In genomic region chr14:101875041-101875725, GRCh38 we compare ENCODE assay signal across 11 cellular contexts.
DNase-seq lines count a peak whose midpoint lies in the region; ATAC-seq and TF ChIP-seq lines count a peak whose summit lies in the region.
"Had no signal": no experiment of that assay in that cellular context is flagged by ENCODE, and none has a peak within 500 bp of the region (broad histone marks: within the 10 kb centered on the region; RNA-seq: fewer than 3 reads in every experiment).

No MANE protein-coding gene starts in this region.

- peaks cover 87 to 97% (median 96%) of the 10 kb centered on the region in 3 donors for H3K4me1 Mint-ChIP-seq in CD8-positive, alpha-beta memory T cell
- H3K4me1 Mint-ChIP-seq in activated naive CD8-positive, alpha-beta T cell treated with anti-CD3 and anti-CD28 coated beads, Interleukin-2, amount 10 ng/mL, durations not matched to agents 7 days and 5 days: peaks cover 34% of the 10 kb centered on the region

- peak overlapping the region; percentile 35 for H3K4me3 ChIP-seq in CD8-positive, alpha-beta memory T cell (ENCODE audit: low read length)
- H3K4me3 ChIP-seq in KMS-11 (IDR thresholded peaks at IDR 0.05; ENCODE audit: insufficient read depth, low read depth, low read length): no peak overlapping the region
- H3K4me3 ChIP-seq in psoas muscle: no peak overlapping the region
- H3K4me3 ChIP-seq in coronary artery: no peak overlapping the region
- H3K4me3 ChIP-seq: neural progenitor cell had no signal

- no peaks in the 10 kb centered on the region for H3K9me3 ChIP-seq in CD8-positive, alpha-beta memory T cell (ENCODE audit: low read length)
- H3K9me3 ChIP-seq in psoas muscle: no peaks in the 10 kb centered on the region

- peak overlapping the region; percentile 18 to 79 (median 64) for H3K4me3 Mint-ChIP-seq in CD8-positive, alpha-beta memory T cell
- peak overlapping the region; percentile 48 for H3K4me3 Mint-ChIP-seq in activated naive CD8-positive, alpha-beta T cell treated with anti-CD3 and anti-CD28 coated beads, Interleukin-2, amount 10 ng/mL, durations not matched to agents 7 days and 5 days
- H3K4me3 Mint-ChIP-seq: neural progenitor cell had no signal

- POLR2A ChIA-PET in CD8-positive, alpha-beta memory T cell (lab: Charles Lee): interaction anchor here (0.8 to 1.0 kb wide), 2 partner anchors 12 to 108 kb away, joined by 3 read pairs; no protein-coding TSS in a partner anchor
- POLR2A ChIA-PET in activated naive CD8-positive, alpha-beta T cell treated with anti-CD3 and anti-CD28 coated beads, Interleukin-2, amount 10 ng/mL, durations not matched to agents 7 days and 5 days (lab: Charles Lee): interaction anchor here (0.8 to 1.0 kb wide), 4 partner anchors 11 to 65 kb away, joined by 3 read pairs; no protein-coding TSS in a partner anchor

- H3K4me2 ChIP-seq in KMS-11: peak overlapping the region; percentile 99
- H3K4me2 ChIP-seq: neural progenitor cell had no signal

- no peaks in the 10 kb centered on the region for H3K9me3 Mint-ChIP-seq in CD8-positive, alpha-beta memory T cell
- H3K9me3 Mint-ChIP-seq in activated naive CD8-positive, alpha-beta T cell treated with anti-CD3 and anti-CD28 coated beads, Interleukin-2, amount 10 ng/mL, durations not matched to agents 7 days and 5 days: no peaks in the 10 kb centered on the region
- H3K9me3 Mint-ChIP-seq: neural progenitor cell had no signal

- CTCF ChIA-PET in CD8-positive, alpha-beta memory T cell (lab: Charles Lee): interaction anchor here (1.3 to 1.7 kb wide), 2 partner anchors 97 to 104 kb away, joined by 3 to 4 read pairs; no protein-coding TSS in a partner anchor

- DNase-seq in CD8-positive, alpha-beta memory T cell: no peak
- DNase-seq in activated naive CD8-positive, alpha-beta T cell treated with anti-CD3 and anti-CD28 coated beads, Interleukin-2, amount 10 ng/mL, durations not matched to agents 7 days and 5 days: no peak
- DNase-seq in psoas muscle: no peak
- DNase-seq in MV-4-11 (lab: John Stamatoyannopoulos, UW): no peak
- no peak for DNase-seq in coronary artery (ENCODE audit: low spot score)
- no peak for DNase-seq in NK-92 treated with Interleukin-12 subunit alpha and Interleukin-12 subunit beta, amount 100 ng/mL, for 24 hours (lab: John Stamatoyannopoulos, UW)
- DNase-seq: activated CD4-positive, alpha-beta T cell treated with anti-CD3 and anti-CD28 coated beads, Interleukin-2, amount 50 U/mL, for 48 hours; DMS153; NCI-H2171 treated with DMSO at 0.1 percent for 48 hours had no signal

- H3K4me1 ChIP-seq in CD8-positive, alpha-beta memory T cell (ENCODE audit: insufficient read depth, low read length): peaks cover 73% of the 10 kb centered on the region
- H3K4me1 ChIP-seq in KMS-11 (ENCODE audit: low read depth, poor library complexity, severe bottlenecking): peaks cover 79% of the 10 kb centered on the region
- H3K4me1 ChIP-seq in psoas muscle: peaks cover 26% of the 10 kb centered on the region

- no peaks in the 10 kb centered on the region for H4K20me1 ChIP-seq in KMS-11 (ENCODE audit: insufficient read depth)

- H3K36me3 Mint-ChIP-seq in CD8-positive, alpha-beta memory T cell: peaks cover 0 to 72% (median 7%) of the 10 kb centered on the region in 3 donors
- H3K36me3 Mint-ChIP-seq in activated naive CD8-positive, alpha-beta T cell treated with anti-CD3 and anti-CD28 coated beads, Interleukin-2, amount 10 ng/mL, durations not matched to agents 7 days and 5 days: peaks cover 6% of the 10 kb centered on the region

- 78 to 79% (median 78%) methylated on average over 8 of the region's 8 CpGs for WGBS in psoas muscle, 3 donors

- ATAC-seq in activated naive CD8-positive, alpha-beta T cell treated with anti-CD3 and anti-CD28 coated beads, Interleukin-2, amount 10 ng/mL, durations not matched to agents 7 days and 5 days (ENCODE audit: low read depth): no peak
- ATAC-seq in psoas muscle: no peak

- intact Hi-C loops in psoas muscle (cut with DNase I): no loop called here

- no peak overlapping the region for H2AFZ ChIP-seq in KMS-11 (ENCODE audit: low read depth)
- H2AFZ ChIP-seq: neural progenitor cell had no signal

- peaks cover 82% of the 10 kb centered on the region for H3K79me2 ChIP-seq in KMS-11 (ENCODE audit: insufficient read depth, low read depth)

- H3K27me3 Mint-ChIP-seq in CD8-positive, alpha-beta memory T cell: peaks cover 0 to 1% of the 10 kb centered on the region in 2 donors
- H3K27me3 Mint-ChIP-seq in activated naive CD8-positive, alpha-beta T cell treated with anti-CD3 and anti-CD28 coated beads, Interleukin-2, amount 10 ng/mL, durations not matched to agents 7 days and 5 days: no peaks in the 10 kb centered on the region

- H3K36me3 ChIP-seq in CD8-positive, alpha-beta memory T cell (ENCODE audit: insufficient read depth, low read length): peaks cover 32% of the 10 kb centered on the region
- no peaks in the 10 kb centered on the region for H3K36me3 ChIP-seq in KMS-11 (ENCODE audit: insufficient read depth)
- H3K36me3 ChIP-seq in psoas muscle (ENCODE audit: insufficient read depth in 1 of 2, low read depth in 1 of 2): no peaks in the 10 kb centered on the region
- H3K36me3 ChIP-seq: neural progenitor cell had no signal

- peak overlapping the region; percentile 9 for H3K27ac ChIP-seq in CD8-positive, alpha-beta memory T cell (ENCODE audit: low read depth, low read length)
- H3K27ac ChIP-seq in KMS-11 (peak overlapping the region; percentile 86), psoas muscle (peak overlapping the region; percentile 2), coronary artery (no peak overlapping the region)
- H3K27ac ChIP-seq: neural progenitor cell had no signal

- no peaks in the 10 kb centered on the region for H3K27me3 ChIP-seq in CD8-positive, alpha-beta memory T cell (ENCODE audit: insufficient read depth, low read length, poor library complexity, severe bottlenecking)
- H3K27me3 ChIP-seq in KMS-11 (ENCODE audit: insufficient read depth, low read depth): no peaks in the 10 kb centered on the region
- H3K27me3 ChIP-seq in psoas muscle (ENCODE audit: insufficient read depth in 3 of 3, low read length in 2 of 3): no peaks in the 10 kb centered on the region
- H3K27me3 ChIP-seq: neural progenitor cell had no signal

- peak overlapping the region; percentile 44 for H3K9ac ChIP-seq in KMS-11
- H3K9ac ChIP-seq: neural progenitor cell had no signal

- TF ChIP-seq CTCF in KMS-11 (conservative IDR thresholded peaks at IDR 0.05; ENCODE audit: low read depth, low read length) (no peak), psoas muscle (IDR thresholded peaks at IDR 0.05) (no peak), coronary artery (IDR thresholded peaks at IDR 0.05) (no peak)

- H3K27ac Mint-ChIP-seq in CD8-positive, alpha-beta memory T cell: peak overlapping the region; percentile 80 to 96 (median 91)
- peak overlapping the region; percentile 72 for H3K27ac Mint-ChIP-seq in activated naive CD8-positive, alpha-beta T cell treated with anti-CD3 and anti-CD28 coated beads, Interleukin-2, amount 10 ng/mL, durations not matched to agents 7 days and 5 days
- H3K27ac Mint-ChIP-seq: neural progenitor cell had no signal

Comparison
In these comparisons a context has a peak if more than half of its experiments do, and no peak if none do; other contexts are left out.
1. H3K27ac ChIP-seq: peak in CD8-positive, alpha-beta memory T cell (single experiment), KMS-11 (single experiment) and psoas muscle (single experiment); none in coronary artery (0 of 2).